ENCODE assay signal across 29 cellular contexts in genomic region chr5:126909856-126910255, GRCh38.
"Had no signal": no experiment of that assay in that cellular context is flagged by ENCODE, and none has a peak within 500 bp of the region (broad histone marks: within the 10 kb centered on the region; RNA-seq: fewer than 3 reads in every experiment).

No MANE protein-coding gene starts in this region.

- H3K27ac ChIP-seq: colonic mucosa, esophagus squamous epithelium, heart left ventricle, hepatocyte, left lung, ovary, psoas muscle, suprapubic skin, transverse colon, upper lobe of right lung, uterus had no signal

- H3K27ac Mint-ChIP-seq: natural killer cell; stimulated activated naive CD8-positive, alpha-beta T cell treated with anti-CD3 and anti-CD28 coated beads, Interleukin-15, amount 100 ng/mL, for 72 hours had no signal

- H3K4me1 ChIP-seq: colonic mucosa, esophagus squamous epithelium, left lung, psoas muscle, suprapubic skin, transverse colon, upper lobe of right lung, uterus had no signal

- H3K27me3 ChIP-seq: colonic mucosa, esophagus squamous epithelium, heart left ventricle, hepatocyte, left lung, ovary, suprapubic skin, transverse colon, upper lobe of right lung, uterus had no signal

- ATAC-seq: heart left ventricle; left cardiac atrium; left lung; natural killer cell; psoas muscle; sciatic nerve; stimulated activated naive CD8-positive, alpha-beta T cell treated with anti-CD3 and anti-CD28 coated beads, Interleukin-15, amount 100 ng/mL, for 72 hours; upper lobe of right lung had no signal

- H3K4me2 ChIP-seq: hepatocyte, smooth muscle cell had no signal

- H3K4me3 ChIP-seq: colonic mucosa, esophagus squamous epithelium, heart left ventricle, hepatocyte, left lung, ovary, psoas muscle, smooth muscle cell, suprapubic skin, transverse colon, upper lobe of right lung, uterus had no signal

- DNase-seq: colonic mucosa; erythroblast; esophagus squamous epithelium; heart left ventricle; left cardiac atrium; left lung; mammary epithelial cell; natural killer cell; occipital lobe; ovary; posterior cingulate gyrus; retina; stimulated activated CD4-positive, alpha-beta T cell treated with anti-CD3 and anti-CD28 coated beads, Interleukin-12 subunit alpha, Interleukin-12 subunit beta, amount 100 ng/mL, for 4 hours; stimulated activated CD4-positive, alpha-beta T cell treated with anti-CD3 and anti-CD28 coated beads, Interleukin-1b, Interleukin-23, amount 100 ng/mL, for 48 hours; stimulated activated CD4-positive, alpha-beta T cell treated with anti-CD3 and anti-CD28 coated beads, Interleukin-4, amount 100 ng/mL, for 1 hour; stimulated activated CD8-positive, alpha-beta memory T cell treated with anti-CD3 and anti-CD28 coated beads, Interleukin-4, amount 100 ng/mL, for 48 hours; stimulated activated naive CD4-positive, alpha-beta T cell; stimulated activated naive CD8-positive, alpha-beta T cell treated with anti-CD3 and anti-CD28 coated beads, Interleukin-15, amount 100 ng/mL, for 72 hours; transverse colon; upper lobe of right lung; uterus had no signal

- H3K27me3 Mint-ChIP-seq: central memory CD8-positive, alpha-beta T cell; stimulated activated naive CD8-positive, alpha-beta T cell treated with anti-CD3 and anti-CD28 coated beads, Interleukin-15, amount 100 ng/mL, for 72 hours had no signal

- H3K79me2 ChIP-seq: hepatocyte had no signal

- H3K9me3 ChIP-seq: colonic mucosa, esophagus squamous epithelium, heart left ventricle, ovary, psoas muscle, suprapubic skin, upper lobe of right lung, uterus had no signal

- FAIRE-seq: frontal cortex, islet of Langerhans had no signal

- H3K4me3 Mint-ChIP-seq: central memory CD8-positive, alpha-beta T cell; natural killer cell; stimulated activated naive CD8-positive, alpha-beta T cell treated with anti-CD3 and anti-CD28 coated beads, Interleukin-15, amount 100 ng/mL, for 72 hours had no signal

- H3K36me3 ChIP-seq: colonic mucosa, esophagus squamous epithelium, left lung, ovary, upper lobe of right lung, uterus had no signal

- H2AFZ ChIP-seq: hepatocyte had no signal

- H3K4me1 Mint-ChIP-seq: central memory CD8-positive, alpha-beta T cell; natural killer cell; stimulated activated naive CD8-positive, alpha-beta T cell treated with anti-CD3 and anti-CD28 coated beads, Interleukin-15, amount 100 ng/mL, for 72 hours had no signal
